Comparison of ENCODE assay signal across 8 cellular contexts in genomic region chr6:116101298-116101718, GRCh38. TPM values are rescaled to one million over a fixed set of nuclear protein-coding genes. Genes with fewer than 3 reads are reported as not detected.
A peak's percentile ranks its signal among the peaks of the same experiment; 100 is the strongest.
DNase-seq lines count a peak whose midpoint lies in the region; ATAC-seq, FAIRE-seq and TF ChIP-seq lines count a peak whose summit lies in the region.

No MANE protein-coding gene starts in this region.

- H3K9me3 ChIP-seq in SJCRH30 (replicated peaks) (0 out of 2 replicates have a peak, but pooled peaks cover 4% of the 10 kb centered on the region), endodermal cell (ENCODE audit: control insufficient read depth, low read length) (peaks cover 6% of the 10 kb centered on the region)

- H3K4me1 Mint-ChIP-seq in endodermal cell: peaks cover 61% of the 10 kb centered on the region

- TF ChIP-seq CTCF in GM12864 (IDR thresholded peaks at IDR 0.05; ENCODE audit: low read depth, low read length, missing control alignments): no peak
- no peak for TF ChIP-seq CTCF in endodermal cell (conservative IDR thresholded peaks at IDR 0.05)
- no peak for TF ChIP-seq CTCF in omental fat pad (IDR thresholded peaks at IDR 0.05)

- peaks cover 5% of the 10 kb centered on the region for H3K9me3 Mint-ChIP-seq in endodermal cell

- H3K27me3 Mint-ChIP-seq in endodermal cell (ENCODE audit: insufficient read depth): no peaks in the 10 kb centered on the region

- no peak for DNase-seq in GM12864 (ENCODE audit: low read depth)
- DNase-seq in SJCRH30: no peak
- DNase-seq in endodermal cell: no peak
- peak; percentile 35 for DNase-seq in omental fat pad (ENCODE audit: low spot score)
- DNase-seq in NCI-H1417 (lab: John Stamatoyannopoulos, UW): no peak
- no peak for DNase-seq in RCC 7860 (ENCODE audit: low spot score)
- DNase-seq in hepatic stellate cell (ENCODE audit: low spot score): no peak
- no peak for DNase-seq in cerebellar nuclear complex (lab: John Stamatoyannopoulos, UW)

- H3K9ac ChIP-seq in endodermal cell (ENCODE audit: extremely low read depth, low read length, poor library complexity, severe bottlenecking): peak overlapping the region; percentile 93

- no peak for FAIRE-seq in RCC 7860 (lab: Jason Lieb, UNC)

- peaks cover 15% of the 10 kb centered on the region for H3K36me3 Mint-ChIP-seq in endodermal cell (ENCODE audit: low read depth)

- no peaks in the 10 kb centered on the region for H3K4me1 ChIP-seq in SJCRH30
- peaks cover 33% of the 10 kb centered on the region for H3K4me1 ChIP-seq in endodermal cell (ENCODE audit: control insufficient read depth, insufficient read depth, low read length)

- peak overlapping the region; percentile 81 for H3K27ac ChIP-seq in SJCRH30
- peak overlapping the region; percentile 79 for H3K27ac ChIP-seq in endodermal cell (ENCODE audit: low read depth, low read length)

- peak overlapping the region; percentile 86 for H3K27ac Mint-ChIP-seq in endodermal cell

- H3K4me3 ChIP-seq in GM12864 (ENCODE audit: low read depth, low read length): peak overlapping the region; percentile 82
- H3K4me3 ChIP-seq in SJCRH30: peak overlapping the region; percentile 83
- peak overlapping the region; percentile 86 for H3K4me3 ChIP-seq in endodermal cell (ENCODE audit: low read length)

- peak overlapping the region; percentile 75 for H3K4me3 Mint-ChIP-seq in endodermal cell

- WGBS in endodermal cell (ENCODE audit: insufficient coverage in 1 of 2, insufficient read length in 1 of 2), 2 experiments: 0 to 8% methylated on average over 6 to 12 of the region's 12 CpGs

- H3K36me3 ChIP-seq in SJCRH30 (no peaks in the 10 kb centered on the region), endodermal cell (ENCODE audit: control insufficient read depth, insufficient read depth, low read length) (peaks cover 18% of the 10 kb centered on the region)

- ATAC-seq in omental fat pad (ENCODE audit: low FRiP score): no peak

- H3K27me3 ChIP-seq in SJCRH30 (no peaks in the 10 kb centered on the region), endodermal cell (ENCODE audit: control insufficient read depth, insufficient read depth, low read length, poor library complexity, severe bottlenecking) (no peaks in the 10 kb centered on the region)

RNA-seq across cellular contexts. Expression of gene NT5DC1, which starts 0.7 kb away (rescaled TPM):
- 14.0 and 15.4 TPM in 2 replicates for total RNA-seq in SJCRH30 (2014; rRNA removed; shearing (Covaris generic))
- 100 to 1,000 TPM in 1 of 2 donors, 10 to 100 TPM in 1; 83.0 to 136 TPM for total RNA-seq in endodermal cell
- 35.9 TPM for polyA plus RNA-seq in endodermal cell (2013, experiment 1 of 2)
- polyA plus RNA-seq in endodermal cell (2013, experiment 2 of 2): 32.2 TPM
- 1 to 10 TPM; 6.1 to 8.7 (median 8.2) TPM for total RNA-seq in omental fat pad

RNA-seq across cellular contexts. Expression of gene COL10A1, which starts 24.6 kb away (rescaled TPM):
- total RNA-seq in SJCRH30 (2014; rRNA removed; shearing (Covaris generic)): 0.03 and 0.06 TPM in 2 replicates
- total RNA-seq in endodermal cell (not detected), omental fat pad (not detected)
- polyA plus RNA-seq in endodermal cell (2013, experiment 1 of 2): not detected
- polyA plus RNA-seq in endodermal cell (2013, experiment 2 of 2): not detected

RNA-seq across cellular contexts. Expression of gene FRK, which starts 40.6 kb away (rescaled TPM):
- total RNA-seq in SJCRH30 (2014; rRNA removed; shearing (Covaris generic)): 1.4 and 2.0 TPM in 2 replicates
- total RNA-seq in endodermal cell: 1 to 10 TPM; 1.4 to 2.9 TPM
- 0.11 TPM for polyA plus RNA-seq in endodermal cell (2013, experiment 1 of 2)
- 0.12 TPM for polyA plus RNA-seq in endodermal cell (2013, experiment 2 of 2)
- 1 to 10 TPM in 3 of 4 donors, under 1 TPM in 1; 0.24 to 1.9 (median 1.5) TPM for total RNA-seq in omental fat pad
